In genomic region chr20:55417797-55418196, GRCh38 we compare ENCODE assay signal across 18 cellular contexts.
DNase-seq lines count a peak whose midpoint lies in the region; ATAC-seq, FAIRE-seq and TF ChIP-seq lines count a peak whose summit lies in the region.
"Had no signal": no experiment of that assay in that cellular context is flagged by ENCODE, and none has a peak within 500 bp of the region (broad histone marks: within the 10 kb centered on the region; RNA-seq: fewer than 3 reads in every experiment).

No MANE protein-coding gene starts in this region.

- ATAC-seq in heart right ventricle = peak in 5 of 8 donors; percentile 46 to 77 (median 67)
- ATAC-seq in GM21526 (IDR thresholded peaks at IDR 0.05; ENCODE audit: low FRiP score, unreplicated experiment) = no peak
- ATAC-seq: GM12878 had no signal

- H3K4me3 ChIP-seq in heart right ventricle (no peak overlapping the region), right atrium auricular region (no peak overlapping the region), mesenchymal stem cell (ENCODE audit: insufficient read depth in 1 of 2, low read depth in 1 of 2, low read length in 2 of 2) (no peak overlapping the region)
- H3K4me3 ChIP-seq: GM12878 had no signal

- WGBS in heart right ventricle, 2 donors = 48 to 53% methylated on average over 1 of the region's 1 CpG
- WGBS in mesenchymal stem cell = 60% methylated on average over 1 of the region's 1 CpG

- FAIRE-seq in endometrium (lab: Jason Lieb, UNC) = peak; percentile 96
- FAIRE-seq: A204.1, GM12878, H54 had no signal

- H3K36me3 ChIP-seq in heart right ventricle (no peaks in the 10 kb centered on the region), right atrium auricular region (no peaks in the 10 kb centered on the region), mesenchymal stem cell (ENCODE audit: control insufficient read depth in 1 of 2, insufficient read depth in 2 of 2, low read depth in 1 of 2, low read length in 2 of 2) (no peaks in the 10 kb centered on the region)

- no peak overlapping the region for H4K8ac ChIP-seq in mesenchymal stem cell (ENCODE audit: low read length)

- no peak overlapping the region for H3K23ac ChIP-seq in mesenchymal stem cell (ENCODE audit: low read length in 2 of 2)

- H2BK5ac ChIP-seq in mesenchymal stem cell (ENCODE audit: low read depth, low read length, poor library complexity, severe bottlenecking) = no peak overlapping the region

- no peak overlapping the region for H3K4me2 ChIP-seq in mesenchymal stem cell (ENCODE audit: low read length, poor library complexity, severe bottlenecking)

- no peak overlapping the region for H3K4ac ChIP-seq in mesenchymal stem cell (ENCODE audit: low read depth in 1 of 2, low read length in 2 of 2)

- no peaks in the 10 kb centered on the region for H3K36me3 Mint-ChIP-seq in endothelial cell (ENCODE audit: low read depth, unreplicated experiment)

- intact Hi-C loops in heart right ventricle (cut with DNase I) = loop anchor here in 1 of 10 donors (10.0 kb wide), 1 partner anchor 757 kb away; no protein-coding TSS in a partner anchor

- no peak overlapping the region for H2BK12ac ChIP-seq in mesenchymal stem cell (ENCODE audit: low read length in 2 of 2)

- H3K4me1 Mint-ChIP-seq in endothelial cell (ENCODE audit: unreplicated experiment) = no peaks in the 10 kb centered on the region

- peaks cover 28% of the 10 kb centered on the region for H3K9me3 Mint-ChIP-seq in endothelial cell (ENCODE audit: unreplicated experiment)

- H3K27me3 Mint-ChIP-seq in endothelial cell (ENCODE audit: unreplicated experiment) = peaks cover 6% of the 10 kb centered on the region
- H3K27me3 Mint-ChIP-seq: CD4-positive, alpha-beta T cell had no signal

- no peak for TF ChIP-seq CTCF in heart right ventricle (IDR thresholded peaks at IDR 0.05)
- TF ChIP-seq CTCF in right atrium auricular region (IDR thresholded peaks at IDR 0.05) = no peak
- TF ChIP-seq CTCF in endothelial cell (IDR thresholded peaks at IDR 0.05; ENCODE audit: unreplicated experiment) = no peak

- H3K14ac ChIP-seq in mesenchymal stem cell (ENCODE audit: low read length in 2 of 2) = no peak overlapping the region

- DNase-seq in heart right ventricle (no peak), right atrium auricular region (ENCODE audit: low spot score) (no peak), medulla oblongata (ENCODE audit: extremely low spot score) (peak; percentile 2), endothelial cell (ENCODE audit: low spot score) (no peak), mesenchymal stem cell (no peak)
- DNase-seq: CD4-positive, alpha-beta T cell; DMS153; GF-D8; NCI-H1105; NCI-H1694 treated with DMSO at 0.1 percent for 48 hours; NCI-H510A treated with DMSO at 0.1 percent for 48 hours; NCI-H774; RPMI8226 had no signal

- no peak overlapping the region for H2BK120ac ChIP-seq in mesenchymal stem cell (ENCODE audit: low read depth, low read length)

- H2AFZ ChIP-seq in mesenchymal stem cell (ENCODE audit: low read depth, low read length) = no peak overlapping the region

- H2AK5ac ChIP-seq in mesenchymal stem cell (ENCODE audit: low read length, severe bottlenecking) = no peak overlapping the region

- no peak overlapping the region for H2BK15ac ChIP-seq in mesenchymal stem cell (ENCODE audit: low read depth, poor library complexity, severe bottlenecking)

- H3K27me3 ChIP-seq in heart right ventricle (no peaks in the 10 kb centered on the region), right atrium auricular region (no peaks in the 10 kb centered on the region), mesenchymal stem cell (ENCODE audit: control insufficient read depth in 1 of 2, insufficient read depth in 1 of 2, low read length in 2 of 2) (no peaks in the 10 kb centered on the region)

- H3K4me1 ChIP-seq in heart right ventricle = peaks cover 0 to 5% (median 0%) of the 10 kb centered on the region in 9 donors
- H3K4me1 ChIP-seq in right atrium auricular region = no peaks in the 10 kb centered on the region
- no peaks in the 10 kb centered on the region for H3K4me1 ChIP-seq in mesenchymal stem cell (ENCODE audit: control insufficient read depth, insufficient read depth, low read depth, low read length)

- H4K91ac ChIP-seq in mesenchymal stem cell (ENCODE audit: low read length) = no peak overlapping the region

- H3K9ac ChIP-seq in mesenchymal stem cell (ENCODE audit: low read length) = no peak overlapping the region

- H3K18ac ChIP-seq in mesenchymal stem cell (ENCODE audit: low read depth in 1 of 2, low read length in 2 of 2) = no peak overlapping the region

- H3K27ac Mint-ChIP-seq in endothelial cell (ENCODE audit: unreplicated experiment) = no peak overlapping the region
- H3K27ac Mint-ChIP-seq: CD4-positive, alpha-beta T cell had no signal

- H3K27ac ChIP-seq in heart right ventricle (no peak overlapping the region), right atrium auricular region (no peak overlapping the region), mesenchymal stem cell (ENCODE audit: low read length, poor library complexity, severe bottlenecking) (no peak overlapping the region)

- H3K79me1 ChIP-seq in mesenchymal stem cell (replicated peaks; ENCODE audit: low read length, poor library complexity, severe bottlenecking) = no peaks in the 10 kb centered on the region

- no peak overlapping the region for H3K4me3 Mint-ChIP-seq in endothelial cell (ENCODE audit: unreplicated experiment)
- H3K4me3 Mint-ChIP-seq: CD4-positive, alpha-beta T cell had no signal

- H3K9me3 ChIP-seq in heart right ventricle = no peaks in the 10 kb centered on the region
- H3K9me3 ChIP-seq in right atrium auricular region = no peaks in the 10 kb centered on the region
- H3K9me3 ChIP-seq in mesenchymal stem cell (ENCODE audit: control insufficient read depth, low read length) = no peaks in the 10 kb centered on the region
